8 cellular contexts compared by ENCODE assay signal in the genomic region with DNA sequence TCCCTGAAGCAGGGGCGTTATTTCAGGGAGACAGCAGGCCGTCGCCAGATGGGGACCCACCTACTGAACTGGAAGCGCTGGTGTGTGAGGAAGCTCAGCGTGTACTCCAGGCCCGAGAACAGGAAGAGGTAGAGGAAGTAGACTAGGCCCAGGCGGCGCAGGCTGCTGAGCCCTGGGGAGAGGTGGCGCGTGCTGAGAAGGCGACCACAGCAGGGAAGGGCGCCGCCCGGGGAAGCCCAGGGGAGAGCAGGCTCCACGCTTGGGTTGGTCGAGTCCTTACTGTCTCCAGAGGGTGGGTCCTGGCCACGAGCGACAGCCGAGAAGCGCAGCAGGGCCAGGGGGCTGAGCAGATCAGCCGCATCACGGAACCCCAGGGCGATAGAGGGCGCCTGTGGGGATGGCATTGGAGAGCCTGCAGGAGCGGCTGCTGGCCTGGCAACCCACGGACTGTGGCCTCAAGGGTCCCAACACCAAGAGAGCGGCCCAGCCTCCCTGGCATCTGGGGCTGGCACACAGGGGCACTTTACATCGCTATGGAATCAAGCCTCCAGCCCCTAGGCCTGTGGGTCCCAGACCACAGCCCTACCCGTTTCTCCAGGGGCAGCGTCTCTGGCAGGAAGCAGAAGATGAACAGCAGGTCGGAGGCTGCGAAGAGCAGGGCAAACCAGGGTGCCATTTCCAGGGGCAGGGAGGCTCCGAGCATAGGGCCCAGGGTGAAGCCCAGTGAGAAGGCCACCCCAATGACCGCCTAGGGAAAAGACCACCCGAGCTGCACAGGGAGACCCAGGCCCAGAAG. TPM values are rescaled to one million over a fixed set of nuclear protein-coding genes. Genes with fewer than 3 reads are reported as not detected.
A peak's percentile ranks its signal among the peaks of the same experiment; 100 is the strongest.
DNase-seq lines count a peak whose midpoint lies in the region; ATAC-seq lines count a peak whose summit lies in the region.

No MANE protein-coding gene starts in this region.

- H3K27me3 Mint-ChIP-seq in stimulated activated naive CD8-positive, alpha-beta T cell treated with anti-CD3 and anti-CD28 coated beads, Interleukin-15, Interleukin-2, amounts not matched to agents 100 ng/mL and 50 ng/mL, for 24 hours, result no peaks in the 10 kb centered on the region

- peaks cover 59% of the 10 kb centered on the region for H3K36me3 Mint-ChIP-seq in stimulated activated naive CD8-positive, alpha-beta T cell treated with anti-CD3 and anti-CD28 coated beads, Interleukin-15, Interleukin-2, amounts not matched to agents 100 ng/mL and 50 ng/mL, for 24 hours (ENCODE audit: low read depth)

- peak overlapping the region; percentile 96 for H3K4me3 Mint-ChIP-seq in stimulated activated naive CD8-positive, alpha-beta T cell treated with anti-CD3 and anti-CD28 coated beads, Interleukin-15, Interleukin-2, amounts not matched to agents 100 ng/mL and 50 ng/mL, for 24 hours

- DNase-seq in AML-193 (lab: John Stamatoyannopoulos, UW) (peak; percentile 88 to 89), KBM-7 (peak; percentile 92), left ventricle myocardium superior (peak; percentile 83), NCI-H1694 (lab: John Stamatoyannopoulos, UW) (no peak), NCI-H146 (lab: John Stamatoyannopoulos, UW) (no peak)
- peak; percentile 66 to 76 for DNase-seq in activated T-cell treated with anti-CD3 and anti-CD28 coated beads, Interleukin-2, amount 50 U/mL, for 48 hours

- ATAC-seq in GM19452 (IDR thresholded peaks at IDR 0.05; ENCODE audit: unreplicated experiment) (peak; percentile 46), left ventricle myocardium superior (peak; percentile 34)

- H3K9me3 Mint-ChIP-seq in stimulated activated naive CD8-positive, alpha-beta T cell treated with anti-CD3 and anti-CD28 coated beads, Interleukin-15, Interleukin-2, amounts not matched to agents 100 ng/mL and 50 ng/mL, for 24 hours, result no peaks in the 10 kb centered on the region

- in situ Hi-C loops in KBM-7 (cut with MboI; ENCODE audit: low pct_unique_long_range_greater_than_20kb, low sequenced_read_pairs), result loop anchor here (10.0 kb wide), 1 partner anchor 177 kb away; the partner anchor contains the start of gene TNIP2

- intact Hi-C loops in left ventricle myocardium superior (cut with micrococcal nuclease), result no loop called here

- peak overlapping the region; percentile 86 for H3K27ac Mint-ChIP-seq in stimulated activated naive CD8-positive, alpha-beta T cell treated with anti-CD3 and anti-CD28 coated beads, Interleukin-15, Interleukin-2, amounts not matched to agents 100 ng/mL and 50 ng/mL, for 24 hours

- H3K4me1 Mint-ChIP-seq in stimulated activated naive CD8-positive, alpha-beta T cell treated with anti-CD3 and anti-CD28 coated beads, Interleukin-15, Interleukin-2, amounts not matched to agents 100 ng/mL and 50 ng/mL, for 24 hours (ENCODE audit: low read depth), result peaks cover 35% of the 10 kb centered on the region

RNA-seq across cellular contexts. Expression of gene NOP14, which starts 31.2 kb away (rescaled TPM):
- 19.9 TPM for total RNA-seq in left ventricle myocardium superior

RNA-seq across cellular contexts. Expression of gene GRK4, which starts 31.4 kb away (rescaled TPM):
- 9.2 TPM for total RNA-seq in left ventricle myocardium superior

Comparison
In these comparisons a context has a peak if more than half of its experiments do, and no peak if none do; other contexts are left out.
1. DNase-seq: peak in AML-193 (2 of 2), KBM-7 (single experiment), activated T-cell treated with anti-CD3 and anti-CD28 coated beads, Interleukin-2, amount 50 U/mL, for 48 hours (2 of 2) and left ventricle myocardium superior (single experiment); none in NCI-H1694 (single experiment) and NCI-H146 (single experiment).